ENCODE assay signal across 10 cellular contexts in the genomic region with DNA sequence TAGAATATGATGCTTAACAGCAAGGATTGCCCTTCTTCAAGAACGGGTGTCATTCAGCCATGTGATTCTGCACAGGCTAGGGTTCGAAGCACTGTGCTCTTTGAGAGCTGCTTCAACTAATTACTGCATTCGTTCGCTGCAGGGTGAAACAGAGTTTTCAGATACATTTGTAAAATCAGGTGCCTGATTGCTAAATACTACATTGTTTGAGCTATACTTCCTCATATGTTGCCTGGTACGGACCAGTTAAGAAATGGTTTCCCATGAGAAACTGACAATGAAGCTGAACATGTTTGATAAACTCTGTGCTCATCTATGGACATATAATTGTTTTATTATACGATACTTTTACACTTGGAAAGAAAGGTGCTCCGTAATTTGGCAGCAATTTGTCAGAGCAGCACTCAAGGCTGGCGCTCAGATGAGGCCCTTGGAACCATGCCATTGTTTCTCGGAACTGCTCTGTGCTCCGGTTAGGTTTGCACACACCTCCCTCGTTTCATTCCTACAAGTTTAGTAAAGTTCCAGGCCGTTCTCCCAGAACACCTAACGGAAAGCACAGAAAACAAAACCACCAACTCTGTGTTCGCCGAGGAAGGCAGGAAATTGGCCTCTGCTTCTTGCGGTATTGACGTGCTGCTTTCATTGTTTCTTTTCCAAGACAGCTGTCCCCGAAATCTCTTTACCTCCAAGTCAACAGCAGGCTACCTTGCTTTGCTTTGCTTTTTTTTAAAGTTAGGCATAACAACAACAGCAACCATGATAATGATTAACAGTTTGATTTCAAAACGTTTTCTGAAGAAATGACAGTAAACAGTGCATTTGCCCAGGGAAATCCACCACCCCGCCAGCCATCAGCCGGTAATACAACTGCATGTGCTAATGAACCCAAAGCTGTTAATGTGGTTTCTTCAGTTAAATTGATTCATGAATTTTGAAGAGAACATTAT.
DNase-seq lines count a peak whose midpoint lies in the region; ATAC-seq and TF ChIP-seq lines count a peak whose summit lies in the region.
"Had no signal": no experiment of that assay in that cellular context is flagged by ENCODE, and none has a peak within 500 bp of the region (broad histone marks: within the 10 kb centered on the region; RNA-seq: fewer than 3 reads in every experiment).

No MANE protein-coding gene starts in this region.

- no peak overlapping the region for H3K27ac ChIP-seq in lower lobe of right lung
- H3K27ac ChIP-seq in upper lobe of right lung, result no peak overlapping the region

- peak; percentile 5 for DNase-seq in activated effector memory CD4-positive, alpha-beta T cell treated with anti-CD3 and anti-CD28 coated beads, Interleukin-2, amount 50 U/mL, for 16 hours
- DNase-seq in activated effector memory CD4-positive, alpha-beta T cell treated with Interleukin-2 at 50 U/mL for 16 hours, result no peak
- peak; percentile 26 for DNase-seq in astrocyte of the cerebellum (ENCODE audit: low read depth)
- peak; percentile 44 for DNase-seq in lower lobe of right lung
- peak; percentile 62 for DNase-seq in upper lobe of right lung
- DNase-seq in stimulated activated CD4-positive, alpha-beta T cell treated with anti-CD3 and anti-CD28 coated beads, Interleukin-4, amount 100 ng/mL, for 4 hours, result no peak
- DNase-seq: CD4-positive, alpha-beta memory T cell had no signal

- H3K27me3 ChIP-seq in lower lobe of right lung (ENCODE audit: low read depth) (no peaks in the 10 kb centered on the region), upper lobe of right lung (no peaks in the 10 kb centered on the region)

- in situ Hi-C loops in astrocyte of the cerebellum (cut with HindIII; ENCODE audit: low sequenced_read_pairs), result no loop called here

- H3K9me3 ChIP-seq in lower lobe of right lung (peaks cover 10% of the 10 kb centered on the region), upper lobe of right lung (peaks cover 5% of the 10 kb centered on the region)

- H3K4me1 ChIP-seq in lower lobe of right lung (no peaks in the 10 kb centered on the region), upper lobe of right lung (no peaks in the 10 kb centered on the region)

- ATAC-seq in lower lobe of right lung, result peak in 1 of 2 donors; percentile 84
- ATAC-seq in upper lobe of right lung, result peak; percentile 68
- ATAC-seq in GM18870 (IDR thresholded peaks at IDR 0.05; ENCODE audit: unreplicated experiment), result no peak
- no peak for ATAC-seq in HG03469 (IDR thresholded peaks at IDR 0.05; ENCODE audit: unreplicated experiment)
- ATAC-seq: activated CD4-positive, CD25-positive, alpha-beta regulatory T cell treated with anti-CD3 and anti-CD28 coated beads, Interleukin-2, amount 50 U/mL, for 24 hours had no signal

- peak overlapping the region; percentile 0 for H3K4me3 ChIP-seq in astrocyte of the cerebellum (ENCODE audit: low read depth, low read length)
- peak overlapping the region; percentile 31 for H3K4me3 ChIP-seq in lower lobe of right lung
- peak overlapping the region; percentile 20 for H3K4me3 ChIP-seq in upper lobe of right lung

- H3K36me3 ChIP-seq in lower lobe of right lung (peaks cover 6% of the 10 kb centered on the region), upper lobe of right lung (no peaks in the 10 kb centered on the region)

- TF ChIP-seq CTCF in astrocyte of the cerebellum (IDR thresholded peaks at IDR 0.05; ENCODE audit: low read depth, low read length, missing control alignments) (no peak), lower lobe of right lung (IDR thresholded peaks at IDR 0.05) (no peak), upper lobe of right lung (IDR thresholded peaks at IDR 0.05) (no peak)

- intact Hi-C loops in lower lobe of right lung (cut with DNase I), result no loop called here
- intact Hi-C loops in upper lobe of right lung (cut with DNase I), result no loop called here

Comparison
In these comparisons a context has a peak if more than half of its experiments do, and no peak if none do; other contexts are left out.
1. DNase-seq: peak in activated effector memory CD4-positive, alpha-beta T cell treated with anti-CD3 and anti-CD28 coated beads, Interleukin-2, amount 50 U/mL, for 16 hours (single experiment), astrocyte of the cerebellum (single experiment), lower lobe of right lung (single experiment) and upper lobe of right lung (single experiment); none in activated effector memory CD4-positive, alpha-beta T cell treated with Interleukin-2 at 50 U/mL for 16 hours (single experiment) and stimulated activated CD4-positive, alpha-beta T cell treated with anti-CD3 and anti-CD28 coated beads, Interleukin-4, amount 100 ng/mL, for 4 hours (0 of 2).
2. Peak in every context shown above with its lines, with median percentiles within 50 percentile points of each other: H3K4me3 ChIP-seq.